28 cellular contexts compared by ENCODE assay signal in genomic region chr17:1553354-1554266, GRCh38. TPM values are rescaled to one million over a fixed set of nuclear protein-coding genes. Genes with fewer than 3 reads are reported as not detected.
DNase-seq lines count a peak whose midpoint lies in the region; ATAC-seq and TF ChIP-seq lines count a peak whose summit lies in the region.
"Had no signal": no experiment of that assay in that cellular context is flagged by ENCODE, and none has a peak within 500 bp of the region (broad histone marks: within the 10 kb centered on the region; RNA-seq: fewer than 3 reads in every experiment).

No MANE protein-coding gene starts in this region.

- H3K36me3 ChIP-seq in cardiac muscle cell (peaks cover 33% of the 10 kb centered on the region), trophoblast cell (ENCODE audit: control insufficient read depth in 1 of 2, insufficient read depth in 2 of 2, low read length in 2 of 2) (peaks cover 43 to 51% of the 10 kb centered on the region in 2 experiments)

- H2BK120ac ChIP-seq in trophoblast cell (ENCODE audit: insufficient read depth, low read length, poor library complexity), result no peak overlapping the region

- intact Hi-C loops in left ventricle myocardium superior (cut with micrococcal nuclease), result no loop called here

- H3K79me1 ChIP-seq in trophoblast cell (ENCODE audit: low read length), result peaks cover 2% of the 10 kb centered on the region

- no peak overlapping the region for H3K9ac ChIP-seq in trophoblast cell (ENCODE audit: low read length)

- H3K79me2 ChIP-seq in trophoblast cell (ENCODE audit: control insufficient read depth, insufficient read depth, low read length, poor library complexity), result peaks cover 1% of the 10 kb centered on the region

- H3K4me1 ChIP-seq in cardiac muscle cell (ENCODE audit: low read depth), result peaks cover 21% of the 10 kb centered on the region
- H3K4me1 ChIP-seq in trophoblast cell (ENCODE audit: control insufficient read depth in 1 of 2, insufficient read depth in 2 of 2, low read length in 2 of 2), result peaks cover 17 to 25% of the 10 kb centered on the region in 2 experiments

- H3K27me3 Mint-ChIP-seq in effector memory CD8-positive, alpha-beta T cell, result no peaks in the 10 kb centered on the region
- H3K27me3 Mint-ChIP-seq: natural killer cell treated with Interleukin-12 subunit alpha and Interleukin-12 subunit beta and Interleukin-15 and Interleukin-18, amount 100 ng/mL, for 72 hours; progenitor cell of endocrine pancreas had no signal

- peaks cover 35% of the 10 kb centered on the region for H3K36me3 Mint-ChIP-seq in effector memory CD8-positive, alpha-beta T cell (ENCODE audit: insufficient read depth)

- H4K91ac ChIP-seq in trophoblast cell (ENCODE audit: low read depth, low read length), result no peak overlapping the region

- H3K14ac ChIP-seq in trophoblast cell (ENCODE audit: low read length), result no peak overlapping the region

- no CpG with 5 or more reads among the region's 12 CpGs for WGBS in trophoblast cell (ENCODE audit: extremely low coverage, insufficient coverage, insufficient read length)

- peak overlapping the region in 1 of 2 donors; percentile 71 for H3K27ac Mint-ChIP-seq in effector memory CD8-positive, alpha-beta T cell
- H3K27ac Mint-ChIP-seq: progenitor cell of endocrine pancreas had no signal

- no peaks in the 10 kb centered on the region for H3K9me3 ChIP-seq in cardiac muscle cell (ENCODE audit: low read depth)
- no peaks in the 10 kb centered on the region for H3K9me3 ChIP-seq in trophoblast cell (ENCODE audit: insufficient read depth, low read depth, low read length)
- H3K9me3 ChIP-seq: adrenal gland, vagina had no signal

- ATAC-seq in left ventricle myocardium superior (no peak), left lobe of liver (peak; percentile 85)
- no peak for ATAC-seq in effector memory CD8-positive, alpha-beta T cell (replicated peaks)

- H3K23ac ChIP-seq in trophoblast cell (ENCODE audit: low read length), result no peak overlapping the region

- no peak overlapping the region for H4K8ac ChIP-seq in trophoblast cell (ENCODE audit: low read depth, low read length)

- no peak for TF ChIP-seq CTCF in cardiac muscle cell (IDR thresholded peaks at IDR 0.05; ENCODE audit: low read depth, low read length)

- H3K4me2 ChIP-seq in trophoblast cell (ENCODE audit: low read length), result peak overlapping the region; percentile 44

- no peak overlapping the region for H4K12ac ChIP-seq in trophoblast cell (ENCODE audit: low read depth, low read length)

- H3K9me3 Mint-ChIP-seq in effector memory CD8-positive, alpha-beta T cell, result no peaks in the 10 kb centered on the region
- H3K9me3 Mint-ChIP-seq: natural killer cell treated with Interleukin-12 subunit alpha and Interleukin-12 subunit beta and Interleukin-15 and Interleukin-18, amount 100 ng/mL, for 72 hours had no signal

- no peak overlapping the region for H3K4me3 Mint-ChIP-seq in effector memory CD8-positive, alpha-beta T cell
- H3K4me3 Mint-ChIP-seq: natural killer cell treated with Interleukin-12 subunit alpha and Interleukin-12 subunit beta and Interleukin-15 and Interleukin-18, amount 100 ng/mL, for 72 hours had no signal

- no peak overlapping the region for H2BK12ac ChIP-seq in trophoblast cell (ENCODE audit: low read length)

- no peak overlapping the region for H2AFZ ChIP-seq in trophoblast cell (ENCODE audit: insufficient read depth, low read length, poor library complexity)

- no peak overlapping the region for H3K4ac ChIP-seq in trophoblast cell (ENCODE audit: low read depth, low read length)

- DNase-seq in cardiac muscle cell (ENCODE audit: low read depth in 1 of 2, low spot score in 1 of 2) (peak in 1 of 2 donors; percentile 80), left ventricle myocardium superior (no peak), left lobe of liver (ENCODE audit: low spot score) (peak; percentile 75), trophoblast cell (peak in 1 of 2 donors; percentile 44), NCI-H446 treated with DMSO at 0.1 percent for 48 hours (lab: John Stamatoyannopoulos, UW) (no peak), dedifferentiated amniotic fluid mesenchymal stem cell (ENCODE audit: extremely low spot score) (no peak), NAMALWA (ENCODE audit: low spot score) (no peak)
- DNase-seq in effector memory CD8-positive, alpha-beta T cell, result no peak
- DNase-seq: activated CD4-positive, alpha-beta T cell treated with anti-CD3 and anti-CD28 coated beads for 4 hours; activated effector memory CD4-positive, alpha-beta T cell treated with Interleukin-2 at 50 U/mL for 16 hours; adrenal gland; C1 segment of cervical spinal cord; Calu3; EL; erythroblast; foreskin melanocyte; hypothalamus; IMR-90; mesenchymal stem cell; NCI-H1436; NCI-H526; Right ventricle myocardium superior; stimulated activated CD4-positive, alpha-beta T cell treated with anti-CD3 and anti-CD28 coated beads, Interleukin-2, amount 100 ng/mL, for 48 hours had no signal

- H3K27me3 ChIP-seq in cardiac muscle cell (no peaks in the 10 kb centered on the region), trophoblast cell (ENCODE audit: insufficient read depth, low read length) (no peaks in the 10 kb centered on the region)
- H3K27me3 ChIP-seq: adrenal gland, vagina had no signal

- H3K4me1 Mint-ChIP-seq in effector memory CD8-positive, alpha-beta T cell (ENCODE audit: low read depth in 2 of 2), result peaks cover 12% of the 10 kb centered on the region in 2 donors

- H3K4me3 ChIP-seq in cardiac muscle cell (no peak overlapping the region), trophoblast cell (ENCODE audit: low read depth, low read length) (no peak overlapping the region)
- H3K4me3 ChIP-seq: adrenal gland, skin epidermis, vagina had no signal

- H2AK5ac ChIP-seq in trophoblast cell (ENCODE audit: low read length), result no peak overlapping the region

- peak overlapping the region; percentile 98 for H3K27ac ChIP-seq in cardiac muscle cell
- peak overlapping the region; percentile 50 for H3K27ac ChIP-seq in trophoblast cell (ENCODE audit: low read depth, low read length)
- H3K27ac ChIP-seq: adrenal gland, HL-60 had no signal

- H3K18ac ChIP-seq in trophoblast cell (ENCODE audit: low read length), result no peak overlapping the region

- H2BK5ac ChIP-seq in trophoblast cell (ENCODE audit: low read depth, low read length, poor library complexity), result no peak overlapping the region

RNA-seq across cellular contexts. Expression of gene PITPNA, which starts 9.0 kb away (rescaled TPM):
- 33.1 and 33.6 TPM in 2 replicates for total RNA-seq in cardiac muscle cell
- polyA plus RNA-seq in cardiac muscle cell, result 68.0 and 75.4 TPM in 2 replicates
- total RNA-seq in left ventricle myocardium superior, result 52.6 TPM
- total RNA-seq in left lobe of liver, result 29.0 TPM
- polyA plus RNA-seq in trophoblast cell (2013), result 132 and 135 TPM in 2 replicates

RNA-seq across cellular contexts. Expression of gene INPP5K, which starts 37.2 kb away (rescaled TPM):
- 22.5 and 24.6 TPM in 2 replicates for total RNA-seq in cardiac muscle cell
- 13.8 and 18.1 TPM in 2 replicates for polyA plus RNA-seq in cardiac muscle cell
- total RNA-seq in left ventricle myocardium superior, result 39.1 TPM
- 11.9 TPM for total RNA-seq in left lobe of liver
- 22.0 and 24.5 TPM in 2 replicates for polyA plus RNA-seq in trophoblast cell (2013)
